Comparison of ENCODE assay signal across 23 cellular contexts in genomic region chr6:124955108-124955851, GRCh38. TPM values are rescaled to one million over a fixed set of nuclear protein-coding genes. Genes with fewer than 3 reads are reported as not detected.
A peak's percentile ranks its signal among the peaks of the same experiment; 100 is the strongest.
DNase-seq lines count a peak whose midpoint lies in the region; ATAC-seq and TF ChIP-seq lines count a peak whose summit lies in the region.
"Had no signal": no experiment of that assay in that cellular context is flagged by ENCODE, and none has a peak within 500 bp of the region (broad histone marks: within the 10 kb centered on the region; RNA-seq: fewer than 3 reads in every experiment).

No MANE protein-coding gene starts in this region.

- TF ChIP-seq CTCF in cardiac muscle cell (IDR thresholded peaks at IDR 0.05; ENCODE audit: low read depth, low read length) (no peak), endodermal cell (conservative IDR thresholded peaks at IDR 0.05) (no peak), RWPE1 (conservative IDR thresholded peaks at IDR 0.05; ENCODE audit: low read depth) (no peak), uterus (IDR thresholded peaks at IDR 0.05) (no peak)

- H3K9ac ChIP-seq in endodermal cell (ENCODE audit: extremely low read depth, low read length, poor library complexity, severe bottlenecking) = no peak overlapping the region
- H3K9ac ChIP-seq: SK-N-SH had no signal

- H3K9me3 Mint-ChIP-seq in endodermal cell = no peaks in the 10 kb centered on the region
- H3K9me3 Mint-ChIP-seq: activated CD4-positive, alpha-beta memory T cell treated with anti-CD3 and anti-CD28 coated beads, Interleukin-2, amount 10 ng/mL, durations not matched to agents 7 days and 5 days had no signal

- no peaks in the 10 kb centered on the region for H3K36me3 ChIP-seq in cardiac muscle cell
- H3K36me3 ChIP-seq in endodermal cell (ENCODE audit: control insufficient read depth, insufficient read depth, low read length) = no peaks in the 10 kb centered on the region
- no peaks in the 10 kb centered on the region for H3K36me3 ChIP-seq in uterus
- H3K36me3 ChIP-seq: spleen had no signal

- H3K27me3 Mint-ChIP-seq in endodermal cell (ENCODE audit: insufficient read depth) = no peaks in the 10 kb centered on the region

- DNase-seq in cardiac muscle cell (ENCODE audit: low read depth in 1 of 2, low spot score in 1 of 2) = peak; percentile 66 to 84
- no peak for DNase-seq in cardiac septum (ENCODE audit: low spot score)
- no peak for DNase-seq in endodermal cell
- DNase-seq in myocyte (ENCODE audit: low read depth) = peak; percentile 46
- DNase-seq in RWPE1 (ENCODE audit: low spot score) = no peak
- no peak for DNase-seq in uterus
- DNase-seq: activated CD4-positive, alpha-beta memory T cell treated with anti-CD3 and anti-CD28 coated beads, Interleukin-2, amount 10 ng/mL, durations not matched to agents 7 days and 5 days; activated CD4-positive, CD25-positive, alpha-beta regulatory T cell; activated gamma-delta T cell treated with Interleukin-2 at 50 U/mL for 16 hours; activated T-cell treated with anti-CD3 and anti-CD28 coated beads for 4 hours; C1 segment of cervical spinal cord; Calu3; caudate nucleus; erythroblast; kidney glomerular epithelial cell; NCI-H1694 treated with DMSO at 0.1 percent for 48 hours; NK-92 treated with Interleukin-12 subunit alpha and Interleukin-12 subunit beta, amount 100 ng/mL, for 24 hours; SK-N-SH; spleen had no signal

- H3K4me1 ChIP-seq in cardiac muscle cell (ENCODE audit: low read depth) = peaks cover 13% of the 10 kb centered on the region
- no peaks in the 10 kb centered on the region for H3K4me1 ChIP-seq in endodermal cell (ENCODE audit: control insufficient read depth, insufficient read depth, low read length)
- H3K4me1 ChIP-seq in uterus = no peaks in the 10 kb centered on the region
- H3K4me1 ChIP-seq: A549, spleen had no signal

- TF ChIP-seq POLR2A in uterus (IDR thresholded peaks at IDR 0.05) = no peak

- peak overlapping the region; percentile 79 for H3K27ac Mint-ChIP-seq in endodermal cell
- H3K27ac Mint-ChIP-seq: activated CD4-positive, alpha-beta memory T cell treated with anti-CD3 and anti-CD28 coated beads, Interleukin-2, amount 10 ng/mL, durations not matched to agents 7 days and 5 days had no signal

- H3K27ac ChIP-seq in cardiac muscle cell (peak overlapping the region; percentile 87), endodermal cell (ENCODE audit: low read depth, low read length) (no peak overlapping the region), RWPE1 (no peak overlapping the region), uterus (no peak overlapping the region)
- H3K27ac ChIP-seq: A549, spleen had no signal

- 94 to 95% methylated on average over 5 to 7 of the region's 7 CpGs for WGBS in endodermal cell (ENCODE audit: insufficient coverage in 1 of 2, insufficient read length in 1 of 2), 2 experiments

- H3K4me3 ChIP-seq in cardiac muscle cell (no peak overlapping the region), endodermal cell (ENCODE audit: low read length) (no peak overlapping the region), uterus (no peak overlapping the region)
- H3K4me3 ChIP-seq: A549, spleen had no signal

- intact Hi-C loops in cardiac septum (cut with DNase I) = no loop called here
- intact Hi-C loops in uterus (cut with DNase I; ENCODE audit: low total_unique reads) = no loop called here

- H3K9me3 ChIP-seq in cardiac muscle cell (ENCODE audit: low read depth) (no peaks in the 10 kb centered on the region), endodermal cell (ENCODE audit: control insufficient read depth, low read length) (no peaks in the 10 kb centered on the region), uterus (no peaks in the 10 kb centered on the region)
- H3K9me3 ChIP-seq: A549, SK-N-SH, spleen had no signal

- no peaks in the 10 kb centered on the region for H3K36me3 Mint-ChIP-seq in endodermal cell (ENCODE audit: low read depth)

- POLR2A ChIA-PET in RWPE1 (lab: Yijun Ruan, JAX; ENCODE audit: low non-redundant PET) = no interaction called here

- H3K4me1 Mint-ChIP-seq in endodermal cell = peaks cover 2% of the 10 kb centered on the region
- H3K4me1 Mint-ChIP-seq: activated CD4-positive, alpha-beta memory T cell treated with anti-CD3 and anti-CD28 coated beads, Interleukin-2, amount 10 ng/mL, durations not matched to agents 7 days and 5 days had no signal

- CTCF ChIA-PET in RWPE1 (lab: Yijun Ruan, JAX) = no interaction called here

- H3K4me3 Mint-ChIP-seq in endodermal cell = no peak overlapping the region
- H3K4me3 Mint-ChIP-seq: activated CD4-positive, alpha-beta memory T cell treated with anti-CD3 and anti-CD28 coated beads, Interleukin-2, amount 10 ng/mL, durations not matched to agents 7 days and 5 days had no signal

- no peak for ATAC-seq in HG03432 (IDR thresholded peaks at IDR 0.05; ENCODE audit: unreplicated experiment)
- no peak for ATAC-seq in HG03045 (IDR thresholded peaks at IDR 0.05; ENCODE audit: unreplicated experiment)
- ATAC-seq: A549, Panc1 had no signal

- H3K27me3 ChIP-seq in cardiac muscle cell (no peaks in the 10 kb centered on the region), endodermal cell (ENCODE audit: control insufficient read depth, insufficient read depth, low read length, poor library complexity, severe bottlenecking) (peaks cover 2% of the 10 kb centered on the region), uterus (no peaks in the 10 kb centered on the region)
- H3K27me3 ChIP-seq: spleen had no signal

RNA-seq across cellular contexts. Expression of gene RNF217, which starts 7.0 kb away (rescaled TPM):
- total RNA-seq in cardiac muscle cell (20.6 and 27.1 TPM in 2 replicates), cardiac septum (28.1 TPM), endodermal cell (10 to 100 TPM; 24.0 to 28.1 TPM), myocyte (31.3 and 34.2 TPM in 2 replicates), uterus (10 to 100 TPM; 22.9 to 42.0 (median 29.0) TPM)
- polyA plus RNA-seq in cardiac muscle cell = 9.4 and 13.2 TPM in 2 replicates
- polyA plus RNA-seq in endodermal cell (2013, experiment 1 of 2) = 5.8 TPM
- 4.8 TPM for polyA plus RNA-seq in endodermal cell (2013, experiment 2 of 2)
- 15.6 TPM for polyA plus RNA-seq in myocyte (2012)

Comparison
In these comparisons a context has a peak if more than half of its experiments do, and no peak if none do; other contexts are left out.
1. DNase-seq: peak in cardiac muscle cell (2 of 2) and myocyte (single experiment); none in cardiac septum (single experiment), endodermal cell (single experiment), RWPE1 (single experiment) and uterus (0 of 2).